ENCODE assay signal across 1 cellular context in the genomic region with DNA sequence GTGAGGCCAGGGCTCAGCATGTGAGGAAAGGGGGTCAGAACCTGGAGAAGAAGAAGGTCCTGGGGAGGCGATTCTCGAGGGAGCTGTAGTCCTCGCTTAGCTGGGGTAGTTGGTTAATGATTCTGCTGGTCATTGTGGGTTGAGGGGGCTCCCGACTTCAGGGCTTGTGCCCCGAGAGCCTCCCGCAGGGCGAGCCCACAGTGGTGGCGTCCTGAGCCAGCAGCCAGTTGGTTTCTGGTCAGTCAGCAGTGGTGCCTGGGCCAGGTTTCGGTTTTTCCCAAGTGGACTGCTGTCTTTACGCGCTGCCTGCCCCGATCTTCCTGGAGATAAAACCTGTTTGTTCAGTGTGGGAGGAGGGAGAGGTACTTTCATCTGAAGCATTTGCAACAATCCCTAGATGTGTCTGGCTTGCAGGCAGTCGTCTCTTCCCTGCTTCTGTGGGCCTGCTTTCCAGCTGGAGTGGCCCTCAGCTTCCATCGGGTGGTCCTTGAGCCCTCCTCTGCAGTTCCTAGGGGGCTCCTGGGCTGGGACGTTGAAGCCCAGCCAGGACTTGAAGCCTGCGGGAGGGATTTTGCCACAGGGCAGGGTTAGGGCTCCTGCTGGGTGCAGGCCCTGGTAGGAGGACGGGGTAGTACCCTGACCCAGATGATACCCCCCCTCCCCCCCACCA.
TF ChIP-seq lines count a peak whose summit lies in the region.

No MANE protein-coding gene starts in this region.

TF ChIP-seq in HepG2, 621 proteins besides CTCF, POLR2A, EP300 and RAD21 (continues in another document):
- TF ChIP-seq RBM22 (optimal IDR thresholded peaks at IDR 0.05; ENCODE audit: low read length) (no peak), SETDB1 (CRISPR knock-in tag; IDR thresholded peaks at IDR 0.05; ENCODE audit: borderline replicate concordance) (no peak), AKAP8 (CRISPR knock-in tag; IDR thresholded peaks at IDR 0.05) (peak; percentile 16; the same call in 1 of the 2 replicates), KLF9 (CRISPR knock-in tag; IDR thresholded peaks at IDR 0.05; ENCODE audit: low read depth) (no peak), MATR3 (CRISPR knock-in tag; IDR thresholded peaks at IDR 0.05) (no peak), MED1 (CRISPR knock-in tag; IDR thresholded peaks at IDR 0.05) (0 out of 2 replicates have a peak, but pooled peaks have one; percentile 15), BCL6 (CRISPR knock-in tag; IDR thresholded peaks at IDR 0.05) (peak; percentile 57), NPAS2 (CRISPR knock-in tag; IDR thresholded peaks at IDR 0.05; ENCODE audit: borderline replicate concordance) (0 out of 2 replicates have a peak, but pooled peaks have one; percentile 36), HMG20B (CRISPR knock-in tag; conservative IDR thresholded peaks at IDR 0.05) (no peak), SP5 (CRISPR knock-in tag; IDR thresholded peaks at IDR 0.05; ENCODE audit: borderline replicate concordance, low read depth) (peak; percentile 39; the same call in 1 of the 2 replicates), EEA1 (CRISPR knock-in tag; IDR thresholded peaks at IDR 0.05; ENCODE audit: borderline replicate concordance) (no peak), HOXA3 (CRISPR knock-in tag; IDR thresholded peaks at IDR 0.05) (peak; percentile 40; the same call in 1 of the 2 replicates), NR2F6 (IDR thresholded peaks at IDR 0.05) (no peak), NR2F6 (CRISPR knock-in tag; IDR thresholded peaks at IDR 0.05) (peak; percentile 23; the same call in 1 of the 2 replicates), GABPB1 (CRISPR knock-in tag; IDR thresholded peaks at IDR 0.05) (no peak), SAP130 (CRISPR knock-in tag; IDR thresholded peaks at IDR 0.05; ENCODE audit: low read depth) (peak; percentile 51), SOX5 (CRISPR knock-in tag; IDR thresholded peaks at IDR 0.05; ENCODE audit: borderline replicate concordance) (0 out of 2 replicates have a peak, but pooled peaks have one; percentile 23)
- TF ChIP-seq, protein P1, sequence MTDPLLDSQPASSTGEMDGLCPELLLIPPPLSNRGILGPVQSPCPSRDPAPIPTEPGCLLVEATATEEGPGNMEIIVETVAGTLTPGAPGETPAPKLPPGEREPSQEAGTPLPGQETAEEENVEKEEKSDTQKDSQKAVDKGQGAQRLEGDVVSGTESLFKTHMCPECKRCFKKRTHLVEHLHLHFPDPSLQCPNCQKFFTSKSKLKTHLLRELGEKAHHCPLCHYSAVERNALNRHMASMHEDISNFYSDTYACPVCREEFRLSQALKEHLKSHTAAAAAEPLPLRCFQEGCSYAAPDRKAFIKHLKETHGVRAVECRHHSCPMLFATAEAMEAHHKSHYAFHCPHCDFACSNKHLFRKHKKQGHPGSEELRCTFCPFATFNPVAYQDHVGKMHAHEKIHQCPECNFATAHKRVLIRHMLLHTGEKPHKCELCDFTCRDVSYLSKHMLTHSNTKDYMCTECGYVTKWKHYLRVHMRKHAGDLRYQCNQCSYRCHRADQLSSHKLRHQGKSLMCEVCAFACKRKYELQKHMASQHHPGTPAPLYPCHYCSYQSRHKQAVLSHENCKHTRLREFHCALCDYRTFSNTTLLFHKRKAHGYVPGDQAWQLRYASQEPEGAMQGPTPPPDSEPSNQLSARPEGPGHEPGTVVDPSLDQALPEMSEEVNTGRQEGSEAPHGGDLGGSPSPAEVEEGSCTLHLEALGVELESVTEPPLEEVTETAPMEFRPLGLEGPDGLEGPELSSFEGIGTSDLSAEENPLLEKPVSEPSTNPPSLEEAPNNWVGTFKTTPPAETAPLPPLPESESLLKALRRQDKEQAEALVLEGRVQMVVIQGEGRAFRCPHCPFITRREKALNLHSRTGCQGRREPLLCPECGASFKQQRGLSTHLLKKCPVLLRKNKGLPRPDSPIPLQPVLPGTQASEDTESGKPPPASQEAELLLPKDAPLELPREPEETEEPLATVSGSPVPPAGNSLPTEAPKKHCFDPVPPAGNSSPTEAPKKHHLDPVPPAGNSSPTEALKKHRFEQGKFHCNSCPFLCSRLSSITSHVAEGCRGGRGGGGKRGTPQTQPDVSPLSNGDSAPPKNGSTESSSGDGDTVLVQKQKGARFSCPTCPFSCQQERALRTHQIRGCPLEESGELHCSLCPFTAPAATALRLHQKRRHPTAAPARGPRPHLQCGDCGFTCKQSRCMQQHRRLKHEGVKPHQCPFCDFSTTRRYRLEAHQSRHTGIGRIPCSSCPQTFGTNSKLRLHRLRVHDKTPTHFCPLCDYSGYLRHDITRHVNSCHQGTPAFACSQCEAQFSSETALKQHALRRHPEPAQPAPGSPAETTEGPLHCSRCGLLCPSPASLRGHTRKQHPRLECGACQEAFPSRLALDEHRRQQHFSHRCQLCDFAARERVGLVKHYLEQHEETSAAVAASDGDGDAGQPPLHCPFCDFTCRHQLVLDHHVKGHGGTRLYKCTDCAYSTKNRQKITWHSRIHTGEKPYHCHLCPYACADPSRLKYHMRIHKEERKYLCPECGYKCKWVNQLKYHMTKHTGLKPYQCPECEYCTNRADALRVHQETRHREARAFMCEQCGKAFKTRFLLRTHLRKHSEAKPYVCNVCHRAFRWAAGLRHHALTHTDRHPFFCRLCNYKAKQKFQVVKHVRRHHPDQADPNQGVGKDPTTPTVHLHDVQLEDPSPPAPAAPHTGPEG (CRISPR knock-in tag; IDR thresholded peaks at IDR 0.05): 0 out of 2 replicates have a peak, but pooled peaks have one; percentile 25
- TF ChIP-seq, protein P2, sequence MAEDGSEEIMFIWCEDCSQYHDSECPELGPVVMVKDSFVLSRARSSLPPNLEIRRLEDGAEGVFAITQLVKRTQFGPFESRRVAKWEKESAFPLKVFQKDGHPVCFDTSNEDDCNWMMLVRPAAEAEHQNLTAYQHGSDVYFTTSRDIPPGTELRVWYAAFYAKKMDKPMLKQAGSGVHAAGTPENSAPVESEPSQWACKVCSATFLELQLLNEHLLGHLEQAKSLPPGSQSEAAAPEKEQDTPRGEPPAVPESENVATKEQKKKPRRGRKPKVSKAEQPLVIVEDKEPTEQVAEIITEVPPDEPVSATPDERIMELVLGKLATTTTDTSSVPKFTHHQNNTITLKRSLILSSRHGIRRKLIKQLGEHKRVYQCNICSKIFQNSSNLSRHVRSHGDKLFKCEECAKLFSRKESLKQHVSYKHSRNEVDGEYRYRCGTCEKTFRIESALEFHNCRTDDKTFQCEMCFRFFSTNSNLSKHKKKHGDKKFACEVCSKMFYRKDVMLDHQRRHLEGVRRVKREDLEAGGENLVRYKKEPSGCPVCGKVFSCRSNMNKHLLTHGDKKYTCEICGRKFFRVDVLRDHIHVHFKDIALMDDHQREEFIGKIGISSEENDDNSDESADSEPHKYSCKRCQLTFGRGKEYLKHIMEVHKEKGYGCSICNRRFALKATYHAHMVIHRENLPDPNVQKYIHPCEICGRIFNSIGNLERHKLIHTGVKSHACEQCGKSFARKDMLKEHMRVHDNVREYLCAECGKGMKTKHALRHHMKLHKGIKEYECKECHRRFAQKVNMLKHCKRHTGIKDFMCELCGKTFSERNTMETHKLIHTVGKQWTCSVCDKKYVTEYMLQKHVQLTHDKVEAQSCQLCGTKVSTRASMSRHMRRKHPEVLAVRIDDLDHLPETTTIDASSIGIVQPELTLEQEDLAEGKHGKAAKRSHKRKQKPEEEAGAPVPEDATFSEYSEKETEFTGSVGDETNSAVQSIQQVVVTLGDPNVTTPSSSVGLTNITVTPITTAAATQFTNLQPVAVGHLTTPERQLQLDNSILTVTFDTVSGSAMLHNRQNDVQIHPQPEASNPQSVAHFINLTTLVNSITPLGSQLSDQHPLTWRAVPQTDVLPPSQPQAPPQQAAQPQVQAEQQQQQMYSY (CRISPR knock-in tag; IDR thresholded peaks at IDR 0.05): peak; percentile 71
- TF ChIP-seq, protein P3, sequence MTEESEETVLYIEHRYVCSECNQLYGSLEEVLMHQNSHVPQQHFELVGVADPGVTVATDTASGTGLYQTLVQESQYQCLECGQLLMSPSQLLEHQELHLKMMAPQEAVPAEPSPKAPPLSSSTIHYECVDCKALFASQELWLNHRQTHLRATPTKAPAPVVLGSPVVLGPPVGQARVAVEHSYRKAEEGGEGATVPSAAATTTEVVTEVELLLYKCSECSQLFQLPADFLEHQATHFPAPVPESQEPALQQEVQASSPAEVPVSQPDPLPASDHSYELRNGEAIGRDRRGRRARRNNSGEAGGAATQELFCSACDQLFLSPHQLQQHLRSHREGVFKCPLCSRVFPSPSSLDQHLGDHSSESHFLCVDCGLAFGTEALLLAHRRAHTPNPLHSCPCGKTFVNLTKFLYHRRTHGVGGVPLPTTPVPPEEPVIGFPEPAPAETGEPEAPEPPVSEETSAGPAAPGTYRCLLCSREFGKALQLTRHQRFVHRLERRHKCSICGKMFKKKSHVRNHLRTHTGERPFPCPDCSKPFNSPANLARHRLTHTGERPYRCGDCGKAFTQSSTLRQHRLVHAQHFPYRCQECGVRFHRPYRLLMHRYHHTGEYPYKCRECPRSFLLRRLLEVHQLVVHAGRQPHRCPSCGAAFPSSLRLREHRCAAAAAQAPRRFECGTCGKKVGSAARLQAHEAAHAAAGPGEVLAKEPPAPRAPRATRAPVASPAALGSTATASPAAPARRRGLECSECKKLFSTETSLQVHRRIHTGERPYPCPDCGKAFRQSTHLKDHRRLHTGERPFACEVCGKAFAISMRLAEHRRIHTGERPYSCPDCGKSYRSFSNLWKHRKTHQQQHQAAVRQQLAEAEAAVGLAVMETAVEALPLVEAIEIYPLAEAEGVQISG (CRISPR knock-in tag; IDR thresholded peaks at IDR 0.05): no peak; the same call in 1 of the 2 replicates
- TF ChIP-seq, protein P4, sequence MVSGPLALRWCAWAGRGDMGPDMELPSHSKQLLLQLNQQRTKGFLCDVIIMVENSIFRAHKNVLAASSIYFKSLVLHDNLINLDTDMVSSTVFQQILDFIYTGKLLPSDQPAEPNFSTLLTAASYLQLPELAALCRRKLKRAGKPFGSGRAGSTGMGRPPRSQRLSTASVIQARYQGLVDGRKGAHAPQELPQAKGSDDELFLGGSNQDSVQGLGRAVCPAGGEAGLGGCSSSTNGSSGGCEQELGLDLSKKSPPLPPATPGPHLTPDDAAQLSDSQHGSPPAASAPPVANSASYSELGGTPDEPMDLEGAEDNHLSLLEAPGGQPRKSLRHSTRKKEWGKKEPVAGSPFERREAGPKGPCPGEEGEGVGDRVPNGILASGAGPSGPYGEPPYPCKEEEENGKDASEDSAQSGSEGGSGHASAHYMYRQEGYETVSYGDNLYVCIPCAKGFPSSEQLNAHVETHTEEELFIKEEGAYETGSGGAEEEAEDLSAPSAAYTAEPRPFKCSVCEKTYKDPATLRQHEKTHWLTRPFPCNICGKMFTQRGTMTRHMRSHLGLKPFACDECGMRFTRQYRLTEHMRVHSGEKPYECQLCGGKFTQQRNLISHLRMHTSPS (CRISPR knock-in tag; IDR thresholded peaks at IDR 0.05; ENCODE audit: low read depth): 0 out of 2 replicates have a peak, but pooled peaks have one; percentile 6
- TF ChIP-seq, protein P5, sequence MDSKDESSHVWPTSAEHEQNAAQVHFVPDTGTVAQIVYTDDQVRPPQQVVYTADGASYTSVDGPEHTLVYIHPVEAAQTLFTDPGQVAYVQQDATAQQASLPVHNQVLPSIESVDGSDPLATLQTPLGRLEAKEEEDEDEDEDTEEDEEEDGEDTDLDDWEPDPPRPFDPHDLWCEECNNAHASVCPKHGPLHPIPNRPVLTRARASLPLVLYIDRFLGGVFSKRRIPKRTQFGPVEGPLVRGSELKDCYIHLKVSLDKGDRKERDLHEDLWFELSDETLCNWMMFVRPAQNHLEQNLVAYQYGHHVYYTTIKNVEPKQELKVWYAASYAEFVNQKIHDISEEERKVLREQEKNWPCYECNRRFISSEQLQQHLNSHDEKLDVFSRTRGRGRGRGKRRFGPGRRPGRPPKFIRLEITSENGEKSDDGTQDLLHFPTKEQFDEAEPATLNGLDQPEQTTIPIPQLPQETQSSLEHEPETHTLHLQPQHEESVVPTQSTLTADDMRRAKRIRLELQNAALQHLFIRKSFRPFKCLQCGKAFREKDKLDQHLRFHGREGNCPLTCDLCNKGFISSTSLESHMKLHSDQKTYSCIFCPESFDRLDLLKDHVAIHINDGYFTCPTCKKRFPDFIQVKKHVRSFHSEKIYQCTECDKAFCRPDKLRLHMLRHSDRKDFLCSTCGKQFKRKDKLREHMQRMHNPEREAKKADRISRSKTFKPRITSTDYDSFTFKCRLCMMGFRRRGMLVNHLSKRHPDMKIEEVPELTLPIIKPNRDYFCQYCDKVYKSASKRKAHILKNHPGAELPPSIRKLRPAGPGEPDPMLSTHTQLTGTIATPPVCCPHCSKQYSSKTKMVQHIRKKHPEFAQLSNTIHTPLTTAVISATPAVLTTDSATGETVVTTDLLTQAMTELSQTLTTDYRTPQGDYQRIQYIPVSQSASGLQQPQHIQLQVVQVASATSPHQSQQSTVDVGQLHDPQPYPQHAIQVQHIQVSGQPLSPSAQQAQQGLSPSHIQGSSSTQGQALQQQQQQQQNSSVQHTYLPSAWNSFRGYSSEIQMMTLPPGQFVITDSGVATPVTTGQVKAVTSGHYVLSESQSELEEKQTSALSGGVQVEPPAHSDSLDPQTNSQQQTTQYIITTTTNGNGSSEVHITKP (CRISPR knock-in tag; IDR thresholded peaks at IDR 0.05; ENCODE audit: low read depth): 0 out of 2 replicates have a peak, but pooled peaks have one; percentile 22
- TF ChIP-seq, protein P6, sequence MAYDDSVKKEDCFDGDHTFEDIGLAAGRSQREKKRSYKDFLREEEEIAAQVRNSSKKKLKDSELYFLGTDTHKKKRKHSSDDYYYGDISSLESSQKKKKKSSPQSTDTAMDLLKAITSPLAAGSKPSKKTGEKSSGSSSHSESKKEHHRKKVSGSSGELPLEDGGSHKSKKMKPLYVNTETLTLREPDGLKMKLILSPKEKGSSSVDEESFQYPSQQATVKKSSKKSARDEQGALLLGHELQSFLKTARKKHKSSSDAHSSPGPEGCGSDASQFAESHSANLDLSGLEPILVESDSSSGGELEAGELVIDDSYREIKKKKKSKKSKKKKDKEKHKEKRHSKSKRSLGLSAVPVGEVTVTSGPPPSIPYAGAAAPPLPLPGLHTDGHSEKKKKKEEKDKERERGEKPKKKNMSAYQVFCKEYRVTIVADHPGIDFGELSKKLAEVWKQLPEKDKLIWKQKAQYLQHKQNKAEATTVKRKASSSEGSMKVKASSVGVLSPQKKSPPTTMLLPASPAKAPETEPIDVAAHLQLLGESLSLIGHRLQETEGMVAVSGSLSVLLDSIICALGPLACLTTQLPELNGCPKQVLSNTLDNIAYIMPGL (CRISPR knock-in tag; IDR thresholded peaks at IDR 0.05; ENCODE audit: borderline replicate concordance in 1 of 2, low read depth in 1 of 2): 0 out of 4 replicates have a peak, but pooled peaks of 1 of the 2 experiments have one; percentile 10
- TF ChIP-seq, protein P7, sequence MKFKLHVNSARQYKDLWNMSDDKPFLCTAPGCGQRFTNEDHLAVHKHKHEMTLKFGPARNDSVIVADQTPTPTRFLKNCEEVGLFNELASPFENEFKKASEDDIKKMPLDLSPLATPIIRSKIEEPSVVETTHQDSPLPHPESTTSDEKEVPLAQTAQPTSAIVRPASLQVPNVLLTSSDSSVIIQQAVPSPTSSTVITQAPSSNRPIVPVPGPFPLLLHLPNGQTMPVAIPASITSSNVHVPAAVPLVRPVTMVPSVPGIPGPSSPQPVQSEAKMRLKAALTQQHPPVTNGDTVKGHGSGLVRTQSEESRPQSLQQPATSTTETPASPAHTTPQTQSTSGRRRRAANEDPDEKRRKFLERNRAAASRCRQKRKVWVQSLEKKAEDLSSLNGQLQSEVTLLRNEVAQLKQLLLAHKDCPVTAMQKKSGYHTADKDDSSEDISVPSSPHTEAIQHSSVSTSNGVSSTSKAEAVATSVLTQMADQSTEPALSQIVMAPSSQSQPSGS (CRISPR knock-in tag; IDR thresholded peaks at IDR 0.05): 0 out of 2 replicates have a peak, but pooled peaks have one; percentile 25
